ENCODE assay signal across 1 cellular context in genomic region chr1:12552951-12553921, GRCh38.
TF ChIP-seq lines count a peak whose summit lies in the region.

No MANE protein-coding gene starts in this region.

TF ChIP-seq in SK-N-SH, 30 proteins besides CTCF, POLR2A, EP300 and RAD21 (continued from another document):
- no peak for TF ChIP-seq ZBTB33 (IDR thresholded peaks at IDR 0.05; ENCODE audit: borderline replicate concordance, low read depth)
- TF ChIP-seq MXI1 (IDR thresholded peaks at IDR 0.05; ENCODE audit: low read depth, low read length) = no peak
- no peak for TF ChIP-seq ELF1 (IDR thresholded peaks at IDR 0.05)
- TF ChIP-seq FOXJ3 (CRISPR knock-in tag; IDR thresholded peaks at IDR 0.05) = no peak
- TF ChIP-seq YY1 (IDR thresholded peaks at IDR 0.05; ENCODE audit: low read depth) = no peak
- TF ChIP-seq USF2 (IDR thresholded peaks at IDR 0.05; ENCODE audit: borderline replicate concordance, low read depth, low read length) = no peak
- TF ChIP-seq EZH2phosphoT487 (IDR thresholded peaks at IDR 0.05; ENCODE audit: borderline replicate concordance, low read depth) = no peak
- TF ChIP-seq USF1 (IDR thresholded peaks at IDR 0.05; ENCODE audit: borderline replicate concordance, low read depth) = no peak
